In the genomic region with DNA sequence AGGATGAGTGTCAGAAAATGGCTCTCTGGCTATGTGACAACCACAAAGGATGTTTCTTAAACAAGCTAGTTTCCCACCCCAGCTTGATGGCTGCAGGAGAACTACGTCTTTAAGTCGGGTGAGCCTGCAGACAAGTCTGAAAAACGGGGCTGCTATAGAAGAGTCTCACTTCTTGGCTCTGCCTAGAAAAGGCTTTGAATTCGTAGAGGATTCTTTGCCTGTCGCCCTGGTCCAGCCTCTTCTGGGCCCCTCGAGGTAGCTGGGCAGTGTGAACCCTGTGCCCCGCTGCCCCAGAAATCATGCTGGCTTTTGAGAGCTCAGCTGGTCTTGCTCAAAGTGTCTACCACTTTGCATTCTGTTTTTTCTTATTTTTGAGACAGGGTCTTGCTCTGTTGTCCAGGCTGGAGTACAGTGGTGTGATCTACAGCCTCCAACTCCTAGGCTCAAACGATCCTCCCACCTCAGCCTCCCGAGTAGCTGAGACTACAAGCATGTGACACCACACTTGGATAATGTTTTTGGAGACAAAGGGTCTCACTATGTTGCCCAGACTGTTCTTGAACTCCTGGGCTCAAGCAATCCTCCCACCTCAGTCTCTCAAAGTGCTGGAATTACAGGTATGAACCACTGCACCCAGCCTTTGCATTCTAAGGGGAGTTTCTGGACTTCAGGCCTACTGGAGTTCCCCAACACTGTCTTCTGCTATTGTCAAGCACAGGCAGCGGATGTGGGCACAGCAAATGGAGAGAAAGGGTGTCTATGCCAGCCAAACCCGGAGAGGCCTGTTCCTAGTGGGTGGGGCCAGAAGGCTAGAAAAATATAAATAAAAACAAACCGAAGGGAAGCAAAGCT, we compare ENCODE assay signal across 1 cellular context.
TF ChIP-seq lines count a peak whose summit lies in the region.

No MANE protein-coding gene starts in this region.

TF ChIP-seq in H1, 55 proteins besides CTCF, POLR2A, EP300 and RAD21:
- TF ChIP-seq CTBP2 (IDR thresholded peaks at IDR 0.05; ENCODE audit: borderline replicate concordance, insufficient read depth, insufficient read length, low read length) (no peak), HDAC2 (IDR thresholded peaks at IDR 0.05; ENCODE audit: borderline replicate concordance in 1 of 2, low read depth in 2 of 2, low read length in 2 of 2) (no peak), SP2 (IDR thresholded peaks at IDR 0.05; ENCODE audit: low read length) (no peak), CREB1 (IDR thresholded peaks at IDR 0.05) (no peak), BACH1 (IDR thresholded peaks at IDR 0.05; ENCODE audit: low read length) (no peak), RBBP5 (IDR thresholded peaks at IDR 0.05; ENCODE audit: borderline replicate concordance, low read depth, low read length) (no peak), EGR1 (IDR thresholded peaks at IDR 0.05; ENCODE audit: borderline replicate concordance, low read depth, low read length) (no peak), SP4 (IDR thresholded peaks at IDR 0.05; ENCODE audit: low read length) (no peak), EZH2 (IDR thresholded peaks at IDR 0.05; ENCODE audit: low read depth, low read length, severe bottlenecking) (no peak), CHD2 (IDR thresholded peaks at IDR 0.05; ENCODE audit: low read length) (no peak), ASH2L (IDR thresholded peaks at IDR 0.05; ENCODE audit: low read length) (no peak)
- TF ChIP-seq, protein P1, sequence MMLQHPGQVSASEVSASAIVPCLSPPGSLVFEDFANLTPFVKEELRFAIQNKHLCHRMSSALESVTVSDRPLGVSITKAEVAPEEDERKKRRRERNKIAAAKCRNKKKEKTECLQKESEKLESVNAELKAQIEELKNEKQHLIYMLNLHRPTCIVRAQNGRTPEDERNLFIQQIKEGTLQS (IDR thresholded peaks at IDR 0.05; ENCODE audit: insufficient read depth, low read depth, low read length): no peak
TF ChIP-seq in H1: peak in this region for 0.
